20 cellular contexts compared by ENCODE assay signal in the genomic region with DNA sequence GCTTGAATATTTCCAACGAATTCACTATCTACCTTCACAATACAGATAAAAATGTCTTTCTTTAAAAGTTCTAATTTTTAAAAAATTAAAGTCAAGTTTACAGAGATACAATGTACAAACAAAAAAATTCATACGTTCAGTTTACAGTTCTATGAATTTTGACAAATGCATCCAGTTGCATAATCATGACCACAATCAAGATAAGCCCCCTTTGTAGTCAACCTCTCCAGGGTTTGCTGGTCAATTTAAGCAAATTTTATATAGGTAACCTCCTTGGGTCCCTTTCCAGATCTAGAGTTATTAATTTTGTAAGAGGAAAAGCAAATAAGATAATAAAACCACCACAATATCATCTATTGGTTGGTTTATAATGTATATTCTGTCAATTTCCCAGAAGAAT.
"Had no signal": no experiment of that assay in that cellular context is flagged by ENCODE, and none has a peak within 500 bp of the region (broad histone marks: within the 10 kb centered on the region; RNA-seq: fewer than 3 reads in every experiment).

No MANE protein-coding gene starts in this region.

- H3K4me3 Mint-ChIP-seq: activated CD4-positive, alpha-beta memory T cell treated with anti-CD3 and anti-CD28 coated beads for 36 hours; activated naive CD8-positive, alpha-beta T cell treated with anti-CD3 and anti-CD28 coated beads for 36 hours; natural killer cell treated with Interleukin-12 subunit alpha and Interleukin-12 subunit beta and Interleukin-15 and Interleukin-18, amount 100 ng/mL, for 72 hours; stimulated activated naive CD8-positive, alpha-beta T cell treated with anti-CD3 and anti-CD28 coated beads, Interleukin-15, Interleukin-2, amounts not matched to agents 100 ng/mL and 50 ng/mL, for 24 hours; T-helper 1 cell treated with Interleukin-12 subunit alpha and Interleukin-12 subunit beta and Interleukin-4 antibody, amounts not matched to agents 30 μg/mL and 1 μg/mL, for 36 hours had no signal

- H3K27me3 ChIP-seq: hepatocyte, uterus had no signal

- DNase-seq: activated CD4-positive, alpha-beta memory T cell treated with anti-CD3 and anti-CD28 coated beads for 36 hours; activated CD4-positive, alpha-beta T cell treated with anti-CD3 and anti-CD28 coated beads for 48 hours; activated naive CD4-positive, alpha-beta T cell treated with Interleukin-2 at 50 U/mL for 16 hours; activated naive CD8-positive, alpha-beta T cell treated with anti-CD3 and anti-CD28 coated beads for 36 hours; activated T-cell treated with anti-CD3 and anti-CD28 coated beads, Interleukin-2, amount 50 U/mL, for 48 hours; cortex of kidney; effector CD8-positive, alpha-beta T cell; foreskin melanocyte; glutamatergic neuron; left ventricle myocardium superior; right cardiac atrium; stimulated activated CD4-positive, alpha-beta T cell treated with anti-CD3 and anti-CD28 coated beads, Interleukin-12 subunit alpha, Interleukin-12 subunit beta, amount 100 ng/mL, for 4 hours; stimulated activated CD4-positive, alpha-beta T cell treated with anti-CD3 and anti-CD28 coated beads, Interleukin-4, amount 100 ng/mL, for 4 hours; trophoblast cell; uterus had no signal

- H3K9ac ChIP-seq: parathyroid adenoma had no signal

- H3K9me3 ChIP-seq: uterus had no signal

- H2AFZ ChIP-seq: hepatocyte, parathyroid adenoma had no signal

- H3K4me3 ChIP-seq: hepatocyte, uterus had no signal

- H3K9me3 Mint-ChIP-seq: activated CD4-positive, alpha-beta memory T cell treated with anti-CD3 and anti-CD28 coated beads for 36 hours; activated naive CD8-positive, alpha-beta T cell treated with anti-CD3 and anti-CD28 coated beads for 36 hours; natural killer cell treated with Interleukin-12 subunit alpha and Interleukin-12 subunit beta and Interleukin-15 and Interleukin-18, amount 100 ng/mL, for 72 hours; stimulated activated naive CD8-positive, alpha-beta T cell treated with anti-CD3 and anti-CD28 coated beads, Interleukin-15, Interleukin-2, amounts not matched to agents 100 ng/mL and 50 ng/mL, for 24 hours; T-helper 1 cell treated with Interleukin-12 subunit alpha and Interleukin-12 subunit beta and Interleukin-4 antibody, amounts not matched to agents 30 μg/mL and 1 μg/mL, for 36 hours had no signal

- H3K4me1 ChIP-seq: parathyroid adenoma had no signal

- H3K4me2 ChIP-seq: hepatocyte had no signal

- H3K27ac ChIP-seq: parathyroid adenoma had no signal

- H3K36me3 ChIP-seq: uterus had no signal

- H3K27me3 Mint-ChIP-seq: activated CD4-positive, alpha-beta memory T cell treated with anti-CD3 and anti-CD28 coated beads for 36 hours; activated naive CD8-positive, alpha-beta T cell treated with anti-CD3 and anti-CD28 coated beads for 36 hours; natural killer cell treated with Interleukin-12 subunit alpha and Interleukin-12 subunit beta and Interleukin-15 and Interleukin-18, amount 100 ng/mL, for 72 hours; stimulated activated naive CD8-positive, alpha-beta T cell treated with anti-CD3 and anti-CD28 coated beads, Interleukin-15, Interleukin-2, amounts not matched to agents 100 ng/mL and 50 ng/mL, for 24 hours had no signal

- H3K27ac Mint-ChIP-seq: activated CD4-positive, alpha-beta memory T cell treated with anti-CD3 and anti-CD28 coated beads for 36 hours; activated naive CD8-positive, alpha-beta T cell treated with anti-CD3 and anti-CD28 coated beads for 36 hours; natural killer cell treated with Interleukin-12 subunit alpha and Interleukin-12 subunit beta and Interleukin-15 and Interleukin-18, amount 100 ng/mL, for 72 hours; stimulated activated naive CD8-positive, alpha-beta T cell treated with anti-CD3 and anti-CD28 coated beads, Interleukin-15, Interleukin-2, amounts not matched to agents 100 ng/mL and 50 ng/mL, for 24 hours; T-helper 1 cell treated with Interleukin-12 subunit alpha and Interleukin-12 subunit beta and Interleukin-4 antibody, amounts not matched to agents 30 μg/mL and 1 μg/mL, for 36 hours had no signal
